Comparison of ENCODE assay signal across 8 cellular contexts in the genomic region with DNA sequence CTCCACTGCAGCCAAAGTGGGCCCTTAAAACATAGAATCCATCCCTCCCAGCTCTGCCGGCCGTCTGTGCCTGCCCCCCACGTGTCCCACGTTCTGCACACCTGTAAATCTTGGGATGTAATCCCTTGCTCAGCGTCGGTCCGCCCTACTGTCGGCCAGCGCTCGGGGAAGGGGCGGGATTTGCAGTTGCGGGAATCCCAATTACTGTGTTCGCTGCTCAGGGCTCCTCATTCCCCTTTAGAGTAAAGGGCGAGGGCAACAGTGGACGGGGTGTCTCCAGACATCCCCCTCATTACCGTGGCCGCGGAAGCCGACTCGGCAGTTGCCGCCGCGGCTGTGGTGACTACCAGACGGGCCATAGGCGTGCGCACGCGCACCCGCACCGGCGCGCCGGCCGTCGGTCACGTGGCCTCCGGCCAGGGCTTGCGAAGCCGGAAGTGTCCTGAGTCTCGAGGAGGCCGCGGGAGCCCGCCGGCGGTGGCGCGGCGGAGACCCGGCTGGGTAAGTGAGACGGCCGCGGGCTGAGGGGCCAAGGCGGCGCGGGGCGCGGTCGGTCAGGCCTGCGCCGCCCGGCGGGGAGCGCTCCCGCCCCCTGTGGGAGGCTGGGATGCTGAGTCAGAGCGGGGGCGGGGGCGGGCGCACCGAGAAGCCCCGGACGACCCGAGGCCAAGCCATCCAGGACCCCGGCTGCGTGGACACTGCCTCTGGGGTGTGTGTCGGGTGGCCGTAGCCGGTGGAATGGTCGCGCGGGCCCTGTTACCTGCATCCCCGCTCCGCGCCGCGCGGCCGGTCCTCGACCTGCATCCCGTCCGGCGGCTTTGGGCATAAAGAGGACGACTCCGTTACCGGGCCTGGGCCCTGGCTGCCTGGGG. TPM values are rescaled to one million over a fixed set of nuclear protein-coding genes. Genes with fewer than 3 reads are reported as not detected.
DNase-seq lines count a peak whose midpoint lies in the region.

TSS of gene TBK1 (plus strand) at position 434 of the 872 bp plus-strand sequence. CDS start 3,751 bp downstream, outside the sequence.

- CTCF ChIA-PET in activated naive CD4-positive, alpha-beta T cell treated with anti-CD3 and anti-CD28 coated beads for 36 hours (lab: Charles Lee): no interaction called here

- H3K27me3 ChIP-seq in GM23248 (replicated peaks; ENCODE audit: insufficient read depth) (no peaks in the 10 kb centered on the region), SJCRH30 (no peaks in the 10 kb centered on the region)

- peaks cover 43% of the 10 kb centered on the region for H3F3A ChIP-seq in GM23248 (ENCODE audit: insufficient read depth)

- H3K36me3 ChIP-seq in GM23248 (ENCODE audit: low read depth): peaks cover 32% of the 10 kb centered on the region
- peaks cover 17% of the 10 kb centered on the region for H3K36me3 ChIP-seq in SJCRH30

- intact Hi-C loops in activated naive CD4-positive, alpha-beta T cell treated with anti-CD3 and anti-CD28 coated beads for 36 hours (cut with micrococcal nuclease): loop anchor here (1.0 to 2.0 kb wide), 7 partner anchors 7 to 307 kb away; partner anchors contain the start of genes GNS, KICS2, RASSF3 and XPOT

- H3K4me1 Mint-ChIP-seq in activated naive CD4-positive, alpha-beta T cell treated with anti-CD3 and anti-CD28 coated beads for 36 hours (ENCODE audit: low read depth): peaks cover 41% of the 10 kb centered on the region

- peak within 1 kb of the TSS; percentile 92 for H3K4me2 ChIP-seq in GM23248 (ENCODE audit: unreplicated experiment)

- H2AFZ ChIP-seq in GM23248: peak within 1 kb of the TSS; percentile 64

- peak; percentile 89 for DNase-seq in ELR (ENCODE audit: low read depth)
- DNase-seq in GM23248: peak; percentile 92
- peak; percentile 30 to 41 for DNase-seq in Kasumi-1 (lab: John Stamatoyannopoulos, UW)
- peak; percentile 87 for DNase-seq in SJCRH30
- DNase-seq in activated naive CD4-positive, alpha-beta T cell treated with anti-CD3 and anti-CD28 coated beads for 36 hours: peak; percentile 45
- DNase-seq in germinal center (ENCODE audit: low spot score): peak; percentile 82
- DNase-seq in occipital lobe (lab: John Stamatoyannopoulos, UW): peak; percentile 85

- peak within 1 kb of the TSS; percentile 97 for H3K9ac ChIP-seq in GM23248

- H3K4me3 Mint-ChIP-seq in activated naive CD4-positive, alpha-beta T cell treated with anti-CD3 and anti-CD28 coated beads for 36 hours: peak within 1 kb of the TSS; percentile 94

- H3K4me1 ChIP-seq in GM23248 (ENCODE audit: insufficient read depth): peaks cover 17% of the 10 kb centered on the region
- H3K4me1 ChIP-seq in SJCRH30: no peaks in the 10 kb centered on the region

- peaks cover 50% of the 10 kb centered on the region for H3K79me2 ChIP-seq in GM23248 (ENCODE audit: insufficient read depth)

- H3K4me3 ChIP-seq in GM23248 (peak within 1 kb of the TSS; percentile 90), SJCRH30 (peak within 1 kb of the TSS; percentile 88)

- H3K27ac Mint-ChIP-seq in activated naive CD4-positive, alpha-beta T cell treated with anti-CD3 and anti-CD28 coated beads for 36 hours: peak within 1 kb of the TSS; percentile 94

- no peaks in the 10 kb centered on the region for H3K27me3 Mint-ChIP-seq in activated naive CD4-positive, alpha-beta T cell treated with anti-CD3 and anti-CD28 coated beads for 36 hours (ENCODE audit: low read depth)

- H3K9me2 ChIP-seq in GM23248 (ENCODE audit: insufficient read depth): no peaks in the 10 kb centered on the region

- 0 to 1% methylated on average over 72 to 75 of the region's 94 CpGs for WGBS in GM23248 (ENCODE audit: low coverage in 1 of 2, low lambda C conversion rate in 2 of 2, missing lambda C conversion rate in 2 of 2), 2 experiments

- no peaks in the 10 kb centered on the region for H4K20me1 ChIP-seq in GM23248 (ENCODE audit: insufficient read depth)

- H3K9me3 Mint-ChIP-seq in activated naive CD4-positive, alpha-beta T cell treated with anti-CD3 and anti-CD28 coated beads for 36 hours: no peaks in the 10 kb centered on the region

- H3K9me3 ChIP-seq in GM23248 (ENCODE audit: low read depth) (no peaks in the 10 kb centered on the region), SJCRH30 (replicated peaks) (no peaks in the 10 kb centered on the region)

- H3K27ac ChIP-seq in GM23248 (peak within 1 kb of the TSS; percentile 99), SJCRH30 (peak within 1 kb of the TSS; percentile 74), temporal lobe (ENCODE audit: low read depth, low read length) (peak within 1 kb of the TSS; percentile 80)

- peaks cover 14% of the 10 kb centered on the region for H3K36me3 Mint-ChIP-seq in activated naive CD4-positive, alpha-beta T cell treated with anti-CD3 and anti-CD28 coated beads for 36 hours (ENCODE audit: low read depth)

- in situ Hi-C loops in GM23248 (cut with MboI): no loop called here

RNA-seq across cellular contexts. Expression of gene TBK1, which starts in this region (rescaled TPM):
- total RNA-seq in GM23248 (2014; rRNA removed; shearing (Covaris generic)): 29.4 and 33.9 TPM in 2 replicates
- polyA plus RNA-seq in GM23248 (2016; fragmentation: Nextera tagmentation; extraction: Ambion mirVana): 25.2 and 27.1 TPM in 2 replicates
- total RNA-seq in SJCRH30 (2014; rRNA removed; shearing (Covaris generic)): 27.3 and 31.5 TPM in 2 replicates
- total RNA-seq in activated naive CD4-positive, alpha-beta T cell treated with anti-CD3 and anti-CD28 coated beads for 36 hours: 10 to 100 TPM; 10.7 to 12.1 TPM
- total RNA-seq in occipital lobe: 42.6 TPM
- 24.8 TPM for total RNA-seq in temporal lobe

Comparison
In these comparisons a context has a peak if more than half of its experiments do, and no peak if none do; other contexts are left out.
1. Peak in every context shown above with its lines: DNase-seq, H3K4me3 ChIP-seq and H3K27ac ChIP-seq.
2. DNase-seq: peak in every context shown above with its lines; median percentile 92 in GM23248; 89 in ELR; 87 in SJCRH30; 85 in occipital lobe; 82 in germinal center; 45 in activated naive CD4-positive, alpha-beta T cell treated with anti-CD3 and anti-CD28 coated beads for 36 hours; 36 in Kasumi-1.